20 cellular contexts compared by ENCODE assay signal in the genomic region with DNA sequence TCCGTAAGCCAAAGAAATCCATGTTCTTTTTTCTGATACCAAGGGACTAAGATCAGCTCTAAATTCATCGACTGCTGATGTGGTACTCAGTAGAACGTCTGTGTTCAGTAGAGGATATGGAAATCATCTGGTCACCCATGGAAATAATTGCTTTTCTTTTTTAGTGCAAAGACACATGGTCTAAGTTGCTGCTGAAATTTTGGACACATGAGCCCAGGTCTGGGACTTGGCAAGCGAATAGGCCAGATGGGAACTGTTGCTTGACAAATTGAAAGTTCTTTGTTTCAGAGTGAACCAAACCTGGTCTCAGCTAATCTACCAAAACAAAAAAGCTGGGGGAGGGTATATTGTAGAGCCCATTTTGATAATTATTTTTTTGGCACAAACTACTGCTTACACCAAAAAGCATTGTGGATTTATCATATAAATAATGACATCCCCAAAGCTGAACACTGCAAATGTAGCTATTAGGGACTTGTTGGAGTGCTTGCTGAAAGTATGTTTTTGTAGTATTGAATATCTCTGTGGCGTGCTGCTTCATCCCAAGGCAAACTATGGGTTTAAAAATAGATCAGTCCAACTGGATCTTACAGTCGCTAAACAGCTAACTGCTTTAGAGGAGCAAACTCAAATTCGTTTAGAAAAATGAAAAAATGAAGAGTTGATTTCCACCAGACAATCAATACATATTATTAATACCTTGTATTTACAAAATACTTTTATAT.
A peak's percentile ranks its signal among the peaks of the same experiment; 100 is the strongest.
DNase-seq lines count a peak whose midpoint lies in the region; ATAC-seq, FAIRE-seq and TF ChIP-seq lines count a peak whose summit lies in the region.
"Had no signal": no experiment of that assay in that cellular context is flagged by ENCODE, and none has a peak within 500 bp of the region (broad histone marks: within the 10 kb centered on the region; RNA-seq: fewer than 3 reads in every experiment).

No MANE protein-coding gene starts in this region.

- peaks cover 0 to 8% of the 10 kb centered on the region in 2 donors for H3K36me3 ChIP-seq in psoas muscle (ENCODE audit: insufficient read depth in 1 of 2, low read depth in 1 of 2)
- H3K36me3 ChIP-seq: adrenal gland had no signal

- H3K9me3 ChIP-seq in psoas muscle, result no peaks in the 10 kb centered on the region
- H3K9me3 ChIP-seq: adrenal gland, left lung, tibial nerve had no signal

- FAIRE-seq in RCC 7860 (lab: Jason Lieb, UNC), result no peak
- FAIRE-seq: colon, TTC549 had no signal

- WGBS in psoas muscle, 3 donors, result 21 to 40% (median 23%) methylated on average over 7 of the region's 7 CpGs

- no peak overlapping the region for H3K4me3 ChIP-seq in psoas muscle
- H3K4me3 ChIP-seq: adrenal gland, left lung, tibial nerve had no signal

- peak overlapping the region; percentile 33 for H3K27ac ChIP-seq in psoas muscle
- H3K27ac ChIP-seq: adrenal gland, C4-2B, left lung had no signal

- DNase-seq in NCI-H1105 (lab: John Stamatoyannopoulos, UW) (peak; percentile 79), cerebellum (ENCODE audit: low spot score) (peak; percentile 60), psoas muscle (peak in 1 of 2 donors; percentile 55), RCC 7860 (ENCODE audit: low spot score) (no peak), NCI-H345 (lab: John Stamatoyannopoulos, UW) (no peak)
- DNase-seq: activated CD4-positive, alpha-beta memory T cell treated with anti-CD3 and anti-CD28 coated beads for 36 hours; adrenal gland; erythroblast; IMR-90; left lung; naive B cell; NCI-H1417 treated with DMSO at 0.1 percent for 48 hours; retina; stimulated activated CD8-positive, alpha-beta memory T cell treated with anti-CD3 and anti-CD28 coated beads, Interleukin-4, amount 100 ng/mL, for 48 hours had no signal

- peak; percentile 34 for ATAC-seq in HG02588 (IDR thresholded peaks at IDR 0.05; ENCODE audit: unreplicated experiment)
- peak in 2 of 4 donors; percentile 53 to 72 for ATAC-seq in psoas muscle
- ATAC-seq in GM21825 (IDR thresholded peaks at IDR 0.05; ENCODE audit: unreplicated experiment), result no peak
- ATAC-seq: left lung had no signal

- H3K27me3 ChIP-seq in psoas muscle (ENCODE audit: insufficient read depth in 3 of 3, low read length in 2 of 3), result no peaks in the 10 kb centered on the region
- H3K27me3 ChIP-seq: adrenal gland, left lung, tibial nerve had no signal

- H3K4me1 ChIP-seq in psoas muscle, result peaks cover 24% of the 10 kb centered on the region
- H3K4me1 ChIP-seq: adrenal gland, left lung had no signal

- intact Hi-C loops in psoas muscle (cut with DNase I), result no loop called here

- TF ChIP-seq CTCF in psoas muscle (IDR thresholded peaks at IDR 0.05), result no peak

Comparison
In these comparisons a context has a peak if more than half of its experiments do, and no peak if none do; other contexts are left out.
1. DNase-seq: peak in NCI-H1105 (single experiment) and cerebellum (single experiment); none in RCC 7860 (single experiment) and NCI-H345 (single experiment).